Comparison of ENCODE assay signal across 8 cellular contexts in the genomic region with DNA sequence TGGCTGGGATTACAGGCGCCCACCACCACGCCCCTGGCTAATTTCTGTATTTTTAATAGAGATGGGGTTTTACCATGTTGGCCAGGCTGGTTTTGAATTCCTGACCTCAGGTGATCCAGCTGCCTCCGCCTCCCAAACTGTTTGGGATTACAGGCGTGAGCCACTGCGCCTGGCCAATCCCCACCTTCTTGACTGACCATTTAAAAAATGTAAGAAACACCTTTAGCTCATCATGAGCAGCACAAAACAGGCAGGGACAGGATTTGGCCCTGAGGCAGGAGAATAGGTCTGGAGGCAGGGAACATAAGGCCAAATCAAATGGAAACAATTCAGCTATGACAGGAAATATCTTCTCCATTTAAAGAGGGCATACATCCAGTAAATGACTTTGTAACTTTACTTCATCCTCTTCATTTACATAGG. TPM values are rescaled to one million over a fixed set of nuclear protein-coding genes. Genes with fewer than 3 reads are reported as not detected.
A peak's percentile ranks its signal among the peaks of the same experiment; 100 is the strongest.
DNase-seq lines count a peak whose midpoint lies in the region; ATAC-seq and TF ChIP-seq lines count a peak whose summit lies in the region.

No MANE protein-coding gene starts in this region.

- peak overlapping the region; percentile 91 for H3K4me3 Mint-ChIP-seq in neural progenitor cell

- H3K9me2 ChIP-seq in MM.1S (replicated peaks; ENCODE audit: insufficient read depth, low read length) = no peaks in the 10 kb centered on the region

- H4K20me1 ChIP-seq in BLaER1 (0 out of 2 replicates have a peak, but pooled peaks cover 18% of the 10 kb centered on the region), MM.1S (ENCODE audit: insufficient read depth, low read length) (no peaks in the 10 kb centered on the region), neural progenitor cell (ENCODE audit: low read depth) (peaks cover 18% of the 10 kb centered on the region)

- H3K9ac ChIP-seq in BLaER1 (peak overlapping the region; percentile 77; the same call in 1 of the 2 replicates), MM.1S (ENCODE audit: low read length) (no peak overlapping the region), neural progenitor cell (no peak overlapping the region)

- H3K27me3 ChIP-seq in BLaER1 = no peaks in the 10 kb centered on the region
- H3K27me3 ChIP-seq in MM.1S (replicated peaks; ENCODE audit: insufficient read depth, low read length) = no peaks in the 10 kb centered on the region
- H3K27me3 ChIP-seq in dorsolateral prefrontal cortex = no peaks in the 10 kb centered on the region
- no peaks in the 10 kb centered on the region for H3K27me3 ChIP-seq in neural progenitor cell

- intact Hi-C loops in dorsolateral prefrontal cortex (cut with DNase I) = loop anchor here (1.0 to 5.0 kb wide), 4 partner anchors 13 to 141 kb away; partner anchors contain the start of genes PIK3R2 (in 1 of the 2) and RAB3A (in 1 of the 2)

- peaks cover 7% of the 10 kb centered on the region for H3K27me3 Mint-ChIP-seq in neural progenitor cell (ENCODE audit: insufficient read depth, low read depth)

- H3K9me3 Mint-ChIP-seq in neural progenitor cell = no peaks in the 10 kb centered on the region

- H3K27ac ChIP-seq in BLaER1 = 0 out of 2 replicates have a peak overlapping the region, but pooled peaks have one; percentile 80
- peak overlapping the region; percentile 44; the same call in 1 of the 2 replicates for H3K27ac ChIP-seq in MM.1S (ENCODE audit: low read length)
- H3K27ac ChIP-seq in dorsolateral prefrontal cortex = peak overlapping the region in 57 of 59 donors; percentile 58 to 99 (median 96)
- H3K27ac ChIP-seq in neural progenitor cell = peak overlapping the region; percentile 76

- H3K4me1 ChIP-seq in BLaER1 (peaks cover 47% of the 10 kb centered on the region), MM.1S (ENCODE audit: low read length) (peaks cover 8% of the 10 kb centered on the region; the same call in 1 of the 2 replicates), neural progenitor cell (peaks cover 10% of the 10 kb centered on the region)

- H3K4me1 Mint-ChIP-seq in neural progenitor cell = peaks cover 19% of the 10 kb centered on the region

- no peaks in the 10 kb centered on the region for H3K36me3 Mint-ChIP-seq in neural progenitor cell

- DNase-seq in MM.1S (no peak), dorsolateral prefrontal cortex (no peak), neural progenitor cell (ENCODE audit: low spot score) (no peak), HCEC 1CT (no peak), anterior cingulate cortex (lab: John Stamatoyannopoulos, UW) (no peak)

- H3K79me2 ChIP-seq in MM.1S (ENCODE audit: low read length) (peaks cover 7% of the 10 kb centered on the region), neural progenitor cell (ENCODE audit: low read depth) (peaks cover 8% of the 10 kb centered on the region)

- H3K4me2 ChIP-seq in BLaER1 (peak overlapping the region; percentile 90), MM.1S (ENCODE audit: low read depth, low read length) (peak overlapping the region; percentile 78; the same call in 1 of the 2 replicates), neural progenitor cell (peak overlapping the region; percentile 68)

- H3K9me3 ChIP-seq in BLaER1 = no peaks in the 10 kb centered on the region
- H3K9me3 ChIP-seq in MM.1S (replicated peaks; ENCODE audit: insufficient read depth, low read length) = no peaks in the 10 kb centered on the region
- no peaks in the 10 kb centered on the region for H3K9me3 ChIP-seq in neural progenitor cell (ENCODE audit: low read depth)

- H3K36me3 ChIP-seq in BLaER1 = peaks cover 10% of the 10 kb centered on the region
- no peaks in the 10 kb centered on the region for H3K36me3 ChIP-seq in MM.1S (replicated peaks; ENCODE audit: insufficient read depth, low read length)
- H3K36me3 ChIP-seq in neural progenitor cell = no peaks in the 10 kb centered on the region

- H3F3A ChIP-seq in MM.1S (ENCODE audit: insufficient read depth, low read length) (peaks cover 11% of the 10 kb centered on the region), neural progenitor cell (ENCODE audit: low read depth) (peaks cover 22% of the 10 kb centered on the region)

- H2AFZ ChIP-seq in MM.1S (ENCODE audit: low read length) (peak overlapping the region; percentile 75), neural progenitor cell (replicated peaks) (no peak overlapping the region)

- ATAC-seq in HG02623 (IDR thresholded peaks at IDR 0.05; ENCODE audit: unreplicated experiment) = no peak
- no peak for ATAC-seq in GM19328 (IDR thresholded peaks at IDR 0.05; ENCODE audit: unreplicated experiment)

- no peak for TF ChIP-seq CTCF in MM.1S (IDR thresholded peaks at IDR 0.05; ENCODE audit: low read length)
- TF ChIP-seq CTCF in dorsolateral prefrontal cortex (IDR thresholded peaks at IDR 0.05 in 54 of 56, conservative IDR thresholded peaks at IDR 0.05 in 2 of 56; ENCODE audit: low read depth in 1 of 56, partially characterized antibody in 56 of 56) = peak in 3 of 56 donors; percentile 42 to 60 (median 59)
- TF ChIP-seq CTCF in neural progenitor cell (IDR thresholded peaks at IDR 0.05) = no peak

- H3K4me3 ChIP-seq in BLaER1 = peak overlapping the region; percentile 85
- H3K4me3 ChIP-seq in MM.1S (ENCODE audit: low read length) = peak overlapping the region; percentile 57
- peak overlapping the region in 56 of 59 donors; percentile 50 to 96 (median 78) for H3K4me3 ChIP-seq in dorsolateral prefrontal cortex
- H3K4me3 ChIP-seq in neural progenitor cell = no peak overlapping the region

- peak overlapping the region; percentile 64 for H3K27ac Mint-ChIP-seq in neural progenitor cell

RNA-seq across cellular contexts. Expression of gene MPV17L2, which starts 1.4 kb away (rescaled TPM):
- total RNA-seq in dorsolateral prefrontal cortex = 10 to 100 TPM in 12 of 120 experiments, 1 to 10 TPM in 108; 3.8 to 12.2 (median 7.5) TPM
- 28.1 and 37.7 TPM in 2 replicates for total RNA-seq in neural progenitor cell (ENCODE audit: low replicate concordance)

RNA-seq across cellular contexts. Expression of gene RAB3A, which starts 12.2 kb away (rescaled TPM):
- total RNA-seq in dorsolateral prefrontal cortex (100 to 1,000 TPM; 110 to 560 (median 402) TPM), neural progenitor cell (ENCODE audit: low replicate concordance) (1.1 and 1.5 TPM in 2 replicates)

RNA-seq across cellular contexts. Expression of gene IFI30, which starts 18.0 kb away (rescaled TPM):
- total RNA-seq in dorsolateral prefrontal cortex (10 to 100 TPM in 35 of 120 experiments, 1 to 10 TPM in 68, under 1 TPM in 9, not detected in 8; 0.30 to 75.4 (median 7.3) TPM), neural progenitor cell (ENCODE audit: low replicate concordance) (0.62 TPM in 1 of 2 replicates, not detected in the other)

RNA-seq across cellular contexts. Expression of gene PDE4C, which starts 34.6 kb away (rescaled TPM):
- 10 to 100 TPM in 12 of 120 experiments, 1 to 10 TPM in 107, under 1 TPM in 1; 0.81 to 14.6 (median 4.8) TPM for total RNA-seq in dorsolateral prefrontal cortex
- total RNA-seq in neural progenitor cell (ENCODE audit: low replicate concordance) = 0.28 and 0.62 TPM in 2 replicates

RNA-seq across cellular contexts. Expression of gene PIK3R2, which starts 38.7 kb away (rescaled TPM):
- total RNA-seq in dorsolateral prefrontal cortex = 10 to 100 TPM; 32.9 to 92.3 (median 63.4) TPM
- 21.4 and 41.8 TPM in 2 replicates for total RNA-seq in neural progenitor cell (ENCODE audit: low replicate concordance)

Comparison
In these comparisons a context has a peak if more than half of its experiments do, and no peak if none do; other contexts are left out.
1. H3K27ac ChIP-seq: peak in every context shown above with its lines; median percentile 96 in dorsolateral prefrontal cortex; 80 in BLaER1; 76 in neural progenitor cell; 44 in MM.1S.
2. RNA of gene RAB3A, which starts 12.2 kb away (total RNA-seq): 110 to 560 TPM in dorsolateral prefrontal cortex; 1.1 to 1.5 TPM in neural progenitor cell; every median in the first group is over 10 times any median in the second.
3. Peak in every context shown above with its lines, with median percentiles within 50 percentile points of each other: H3K4me2 ChIP-seq.